In the genomic region with DNA sequence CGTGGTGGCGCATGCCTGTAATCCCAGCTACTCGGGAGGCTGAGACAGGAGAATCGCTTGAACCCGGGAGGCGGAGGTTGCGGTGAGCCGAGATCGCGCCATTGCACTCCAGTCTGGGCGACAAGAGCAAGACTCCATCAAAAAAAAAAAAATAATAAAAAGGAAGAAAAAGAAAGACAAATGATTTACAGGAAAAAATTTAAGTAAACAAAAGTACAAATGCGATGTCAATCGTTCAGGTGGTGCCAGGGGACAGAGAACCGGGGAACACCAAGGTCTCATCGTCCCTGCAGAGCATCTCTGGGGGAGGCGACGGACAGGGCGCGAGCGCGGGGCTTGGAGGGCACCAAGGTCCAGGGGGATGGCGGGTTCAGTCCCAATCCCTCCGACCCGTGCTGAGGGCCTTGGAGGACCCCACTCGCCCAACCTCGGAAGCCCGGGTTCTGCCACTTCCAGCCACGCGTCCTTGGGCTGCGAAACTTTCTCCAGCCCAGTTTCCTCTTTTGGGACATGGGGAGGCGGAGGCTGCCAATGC, we compare ENCODE assay signal across 1 cellular context.
TF ChIP-seq lines count a peak whose summit lies in the region.

No MANE protein-coding gene starts in this region.

TF ChIP-seq in HepG2, 621 proteins besides CTCF, POLR2A, EP300 and RAD21:
- TF ChIP-seq ZNF607 (CRISPR knock-in tag; IDR thresholded peaks at IDR 0.05; ENCODE audit: borderline replicate concordance) = no peak
- TF ChIP-seq ZNF605 (CRISPR knock-in tag; IDR thresholded peaks at IDR 0.05) = peak; percentile 36; the same call in 1 of the 2 replicates
- TF ChIP-seq SAFB2 (CRISPR knock-in tag; IDR thresholded peaks at IDR 0.05; ENCODE audit: borderline replicate concordance, low read depth) = no peak
- no peak for TF ChIP-seq ZNF431 (CRISPR knock-in tag; IDR thresholded peaks at IDR 0.05; ENCODE audit: borderline replicate concordance, low read depth)
- TF ChIP-seq, protein P1, sequence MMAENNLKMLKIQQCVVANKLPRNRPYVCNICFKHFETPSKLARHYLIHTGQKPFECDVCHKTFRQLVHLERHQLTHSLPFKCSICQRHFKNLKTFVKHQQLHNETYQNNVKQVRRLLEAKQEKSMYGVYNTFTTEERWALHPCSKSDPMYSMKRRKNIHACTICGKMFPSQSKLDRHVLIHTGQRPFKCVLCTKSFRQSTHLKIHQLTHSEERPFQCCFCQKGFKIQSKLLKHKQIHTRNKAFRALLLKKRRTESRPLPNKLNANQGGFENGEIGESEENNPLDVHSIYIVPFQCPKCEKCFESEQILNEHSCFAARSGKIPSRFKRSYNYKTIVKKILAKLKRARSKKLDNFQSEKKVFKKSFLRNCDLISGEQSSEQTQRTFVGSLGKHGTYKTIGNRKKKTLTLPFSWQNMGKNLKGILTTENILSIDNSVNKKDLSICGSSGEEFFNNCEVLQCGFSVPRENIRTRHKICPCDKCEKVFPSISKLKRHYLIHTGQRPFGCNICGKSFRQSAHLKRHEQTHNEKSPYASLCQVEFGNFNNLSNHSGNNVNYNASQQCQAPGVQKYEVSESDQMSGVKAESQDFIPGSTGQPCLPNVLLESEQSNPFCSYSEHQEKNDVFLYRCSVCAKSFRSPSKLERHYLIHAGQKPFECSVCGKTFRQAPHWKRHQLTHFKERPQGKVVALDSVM (CRISPR knock-in tag; IDR thresholded peaks at IDR 0.05) = 0 out of 2 replicates have a peak, but pooled peaks have one; percentile 68
- 0 out of 2 replicates have a peak, but pooled peaks have one; percentile 55 for TF ChIP-seq ZNF75D (CRISPR knock-in tag; IDR thresholded peaks at IDR 0.05; ENCODE audit: borderline replicate concordance)
- TF ChIP-seq HDAC1 (CRISPR knock-in tag; IDR thresholded peaks at IDR 0.05) = no peak
- 0 out of 2 replicates have a peak, but pooled peaks have one; percentile 12 for TF ChIP-seq ZNF83 (CRISPR knock-in tag; IDR thresholded peaks at IDR 0.05; ENCODE audit: borderline replicate concordance)
- TF ChIP-seq ESRRA (CRISPR knock-in tag; IDR thresholded peaks at IDR 0.05; ENCODE audit: low read depth) = no peak
- TF ChIP-seq SCMH1 (CRISPR knock-in tag; IDR thresholded peaks at IDR 0.05; ENCODE audit: borderline replicate concordance) = no peak
- TF ChIP-seq, protein P2, sequence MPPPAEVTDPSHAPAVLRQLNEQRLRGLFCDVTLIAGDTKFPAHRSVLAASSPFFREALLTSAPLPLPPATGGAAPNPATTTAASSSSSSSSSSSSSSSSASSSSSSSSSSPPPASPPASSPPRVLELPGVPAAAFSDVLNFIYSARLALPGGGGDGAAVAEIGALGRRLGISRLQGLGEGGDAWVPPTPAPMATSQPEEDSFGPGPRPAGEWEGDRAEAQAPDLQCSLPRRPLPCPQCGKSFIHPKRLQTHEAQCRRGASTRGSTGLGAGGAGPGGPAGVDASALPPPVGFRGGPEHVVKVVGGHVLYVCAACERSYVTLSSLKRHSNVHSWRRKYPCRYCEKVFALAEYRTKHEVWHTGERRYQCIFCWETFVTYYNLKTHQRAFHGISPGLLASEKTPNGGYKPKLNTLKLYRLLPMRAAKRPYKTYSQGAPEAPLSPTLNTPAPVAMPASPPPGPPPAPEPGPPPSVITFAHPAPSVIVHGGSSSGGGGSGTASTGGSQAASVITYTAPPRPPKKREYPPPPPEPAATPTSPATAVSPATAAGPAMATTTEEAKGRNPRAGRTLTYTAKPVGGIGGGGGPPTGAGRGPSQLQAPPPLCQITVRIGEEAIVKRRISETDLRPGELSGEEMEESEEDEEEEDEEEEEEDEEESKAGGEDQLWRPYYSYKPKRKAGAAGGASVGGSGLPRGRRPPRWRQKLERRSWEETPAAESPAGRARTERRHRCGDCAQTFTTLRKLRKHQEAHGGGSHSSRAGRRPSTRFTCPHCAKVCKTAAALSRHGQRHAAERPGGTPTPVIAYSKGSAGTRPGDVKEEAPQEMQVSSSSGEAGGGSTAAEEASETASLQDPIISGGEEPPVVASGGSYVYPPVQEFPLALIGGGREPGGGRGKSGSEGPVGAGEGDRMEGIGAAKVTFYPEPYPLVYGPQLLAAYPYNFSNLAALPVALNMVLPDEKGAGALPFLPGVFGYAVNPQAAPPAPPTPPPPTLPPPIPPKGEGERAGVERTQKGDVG (CRISPR knock-in tag; IDR thresholded peaks at IDR 0.05; ENCODE audit: borderline replicate concordance) = no peak
- 0 out of 2 replicates have a peak, but pooled peaks have one; percentile 1 for TF ChIP-seq HMG20A (CRISPR knock-in tag; IDR thresholded peaks at IDR 0.05; ENCODE audit: borderline replicate concordance)
- 0 out of 2 replicates have a peak, but pooled peaks have one; percentile 1 for TF ChIP-seq ZNF558 (CRISPR knock-in tag; IDR thresholded peaks at IDR 0.05; ENCODE audit: borderline replicate concordance)
- TF ChIP-seq SRY (CRISPR knock-in tag; IDR thresholded peaks at IDR 0.05) = 0 out of 2 replicates have a peak, but pooled peaks have one; percentile 1
- TF ChIP-seq HNRNPUL1 (IDR thresholded peaks at IDR 0.05; ENCODE audit: low read depth, low read length) = no peak
- no peak for TF ChIP-seq ZNF180 (CRISPR knock-in tag; IDR thresholded peaks at IDR 0.05; ENCODE audit: borderline replicate concordance, low read depth)
- no peak for TF ChIP-seq ZNF331 (CRISPR knock-in tag; IDR thresholded peaks at IDR 0.05)
- TF ChIP-seq ZNF543 (CRISPR knock-in tag; IDR thresholded peaks at IDR 0.05) = no peak
- 0 out of 2 replicates have a peak, but pooled peaks have one; percentile 39 for TF ChIP-seq ZSCAN30 (CRISPR knock-in tag; IDR thresholded peaks at IDR 0.05)
- no peak for TF ChIP-seq HDAC6 (IDR thresholded peaks at IDR 0.05; ENCODE audit: low read depth, low read length)
- TF ChIP-seq NCOA2 (CRISPR knock-in tag; IDR thresholded peaks at IDR 0.05) = no peak
- no peak for TF ChIP-seq ZNF337 (CRISPR knock-in tag; IDR thresholded peaks at IDR 0.05; ENCODE audit: borderline replicate concordance, low read depth)
